Comparison of ENCODE assay signal across 18 cellular contexts in genomic region chr17:8300226-8300625, GRCh38. TPM values are rescaled to one million over a fixed set of nuclear protein-coding genes. Genes with fewer than 3 reads are reported as not detected.
DNase-seq lines count a peak whose midpoint lies in the region; ATAC-seq and TF ChIP-seq lines count a peak whose summit lies in the region.
"Had no signal": no experiment of that assay in that cellular context is flagged by ENCODE, and none has a peak within 500 bp of the region (broad histone marks: within the 10 kb centered on the region; RNA-seq: fewer than 3 reads in every experiment).

No MANE protein-coding gene starts in this region.

- TF ChIP-seq CTCF in PC-3 (conservative IDR thresholded peaks at IDR 0.05; ENCODE audit: low read depth, low read length) (no peak), type B pancreatic cell (conservative IDR thresholded peaks at IDR 0.05) (no peak)

- H3K4me3 ChIP-seq in PC-3 (ENCODE audit: low read length), result no peak overlapping the region

- no peaks in the 10 kb centered on the region for H3K9me2 ChIP-seq in PC-3 (replicated peaks; ENCODE audit: low read length)

- no peak for DNase-seq in stimulated activated naive CD8-positive, alpha-beta T cell treated with anti-CD3 and anti-CD28 coated beads, Interleukin-15, amount 100 ng/mL, for 72 hours
- no peak for DNase-seq in stimulated activated naive CD8-positive, alpha-beta T cell treated with anti-CD3 and anti-CD28 coated beads, Interleukin-15, Interleukin-2, amounts not matched to agents 100 U/mL and 50 U/mL, for 24 hours
- DNase-seq in PC-3 (no peak), immature natural killer cell (no peak), type B pancreatic cell (ENCODE audit: extremely low spot score, unreplicated experiment) (no peak), NCI-H510A (lab: John Stamatoyannopoulos, UW) (no peak)
- DNase-seq in activated T-cell treated with anti-CD3 and anti-CD28 coated beads, Interleukin-2, amount 50 U/mL, for 4 hours, result no peak
- no peak for DNase-seq in stimulated activated CD4-positive, alpha-beta T cell treated with anti-CD3 and anti-CD28 coated beads, Interleukin-1b, Interleukin-23, amount 100 ng/mL, for 48 hours

- CTCF ChIA-PET in PC-3 (lab: Charles Lee), result interaction anchor here (0.6 to 1.1 kb wide), 4 partner anchors 12 to 486 kb away, joined by 3 to 4 read pairs (median 4); partner anchors contain the start of gene RANGRF

- no peaks in the 10 kb centered on the region for H3K27me3 Mint-ChIP-seq in stimulated activated naive CD8-positive, alpha-beta T cell treated with anti-CD3 and anti-CD28 coated beads, Interleukin-15, amount 100 ng/mL, for 72 hours
- H3K27me3 Mint-ChIP-seq in immature natural killer cell (ENCODE audit: low read depth in 3 of 3) (peaks cover 0 to 8% (median 5%) of the 10 kb centered on the region in 3 donors), type B pancreatic cell (no peaks in the 10 kb centered on the region)
- H3K27me3 Mint-ChIP-seq in activated T-cell treated with anti-CD3 and anti-CD28 coated beads, Interleukin-2, amount 50 U/mL, for 4 hours (ENCODE audit: low read depth), result no peaks in the 10 kb centered on the region

- H4K20me1 ChIP-seq in PC-3 (ENCODE audit: low read length), result no peaks in the 10 kb centered on the region

- peak overlapping the region; percentile 24; the same call in 1 of the 2 replicates for H2AFZ ChIP-seq in PC-3 (ENCODE audit: low read length)

- H3F3A ChIP-seq in PC-3 (ENCODE audit: low read length, unreplicated experiment), result no peaks in the 10 kb centered on the region

- no peak overlapping the region for H3K27ac ChIP-seq in PC-3 (ENCODE audit: low read length)

- H3K36me3 Mint-ChIP-seq in immature natural killer cell, result no peaks in the 10 kb centered on the region
- no peaks in the 10 kb centered on the region for H3K36me3 Mint-ChIP-seq in type B pancreatic cell
- no peaks in the 10 kb centered on the region for H3K36me3 Mint-ChIP-seq in activated T-cell treated with anti-CD3 and anti-CD28 coated beads, Interleukin-2, amount 50 U/mL, for 4 hours (ENCODE audit: insufficient read depth)

- H3K36me3 ChIP-seq in PC-3 (ENCODE audit: low read depth, low read length), result no peaks in the 10 kb centered on the region

- H3K9me3 ChIP-seq in PC-3 (ENCODE audit: low read length), result no peaks in the 10 kb centered on the region
- H3K9me3 ChIP-seq: Caco-2 had no signal

- H3K4me2 ChIP-seq in PC-3 (ENCODE audit: low read length), result no peak overlapping the region

- peak; percentile 1 for ATAC-seq in stimulated activated naive CD8-positive, alpha-beta T cell treated with anti-CD3 and anti-CD28 coated beads, Interleukin-15, amount 100 ng/mL, for 72 hours
- ATAC-seq in stimulated activated naive CD8-positive, alpha-beta T cell treated with anti-CD3 and anti-CD28 coated beads, Interleukin-15, Interleukin-2, amounts not matched to agents 100 U/mL and 50 U/mL, for 24 hours, result no peak
- ATAC-seq in PC-3, result no peak
- no peak for ATAC-seq in activated T-cell treated with anti-CD3 and anti-CD28 coated beads, Interleukin-2, amount 50 U/mL, for 4 hours

- H3K9ac ChIP-seq in PC-3 (ENCODE audit: low read length), result no peak overlapping the region

- peaks cover 25% of the 10 kb centered on the region for H3K4me1 Mint-ChIP-seq in stimulated activated naive CD8-positive, alpha-beta T cell treated with anti-CD3 and anti-CD28 coated beads, Interleukin-15, amount 100 ng/mL, for 72 hours
- H3K4me1 Mint-ChIP-seq in immature natural killer cell, result peaks cover 12 to 14% of the 10 kb centered on the region in 2 donors
- H3K4me1 Mint-ChIP-seq in type B pancreatic cell (ENCODE audit: unreplicated experiment), result peaks cover 13% of the 10 kb centered on the region
- peaks cover 8% of the 10 kb centered on the region for H3K4me1 Mint-ChIP-seq in activated T-cell treated with anti-CD3 and anti-CD28 coated beads, Interleukin-2, amount 50 U/mL, for 4 hours (ENCODE audit: low read depth)

- no peaks in the 10 kb centered on the region for H3K9me3 Mint-ChIP-seq in stimulated activated naive CD8-positive, alpha-beta T cell treated with anti-CD3 and anti-CD28 coated beads, Interleukin-15, amount 100 ng/mL, for 72 hours
- H3K9me3 Mint-ChIP-seq in immature natural killer cell, result no peaks in the 10 kb centered on the region
- H3K9me3 Mint-ChIP-seq in type B pancreatic cell, result no peaks in the 10 kb centered on the region
- no peaks in the 10 kb centered on the region for H3K9me3 Mint-ChIP-seq in activated T-cell treated with anti-CD3 and anti-CD28 coated beads, Interleukin-2, amount 50 U/mL, for 4 hours
- H3K9me3 Mint-ChIP-seq: dendritic cell treated with granulocyte-macrophage colony-stimulating factor and Interleukin-4, amounts not matched to agents 40 ng/mL and 50 ng/mL, for 4 days had no signal

- H3K79me2 ChIP-seq in PC-3 (ENCODE audit: low read length), result no peaks in the 10 kb centered on the region

- POLR2A ChIA-PET in PC-3 (lab: Charles Lee; ENCODE audit: unreplicated experiment), result interaction anchor here (0.6 kb wide), 2 partner anchors 12 to 41 kb away, joined by 3 to 4 read pairs; partner anchors contain the start of gene RANGRF

- no peaks in the 10 kb centered on the region for H3K4me1 ChIP-seq in PC-3 (ENCODE audit: insufficient read depth, low read length)
- H3K4me1 ChIP-seq: Caco-2 had no signal

- intact Hi-C loops in PC-3 (cut with micrococcal nuclease), result no loop called here

- H3K4me3 Mint-ChIP-seq in stimulated activated naive CD8-positive, alpha-beta T cell treated with anti-CD3 and anti-CD28 coated beads, Interleukin-15, amount 100 ng/mL, for 72 hours, result no peak overlapping the region
- H3K4me3 Mint-ChIP-seq in immature natural killer cell (no peak overlapping the region), type B pancreatic cell (peak overlapping the region; percentile 12)
- no peak overlapping the region for H3K4me3 Mint-ChIP-seq in activated T-cell treated with anti-CD3 and anti-CD28 coated beads, Interleukin-2, amount 50 U/mL, for 4 hours
- H3K4me3 Mint-ChIP-seq: dendritic cell treated with granulocyte-macrophage colony-stimulating factor and Interleukin-4, amounts not matched to agents 40 ng/mL and 50 ng/mL, for 4 days had no signal

- no peaks in the 10 kb centered on the region for H3K27me3 ChIP-seq in PC-3 (ENCODE audit: low read length)

- BruUV-seq in PC-3 (replicated peaks; lab: Mats Ljungman, UMichigan), result no TSS peak

- peak overlapping the region in 1 of 2 donors; percentile 74 for H3K27ac Mint-ChIP-seq in stimulated activated naive CD8-positive, alpha-beta T cell treated with anti-CD3 and anti-CD28 coated beads, Interleukin-15, amount 100 ng/mL, for 72 hours
- H3K27ac Mint-ChIP-seq in immature natural killer cell, result peak overlapping the region in 5 of 6 donors; percentile 1 to 68 (median 45)
- H3K27ac Mint-ChIP-seq in type B pancreatic cell, result peak overlapping the region; percentile 19
- H3K27ac Mint-ChIP-seq: dendritic cell treated with granulocyte-macrophage colony-stimulating factor and Interleukin-4, amounts not matched to agents 40 ng/mL and 50 ng/mL, for 4 days had no signal

RNA-seq across cellular contexts. Expression of gene SLC25A35, which starts 5.0 kb away (rescaled TPM):
- total RNA-seq in PC-3 (2014; rRNA removed) (1.6 and 2.3 TPM in 2 replicates), type B pancreatic cell (ENCODE audit: low replicate concordance) (4.0 and 5.6 TPM in 2 replicates)
- polyA plus RNA-seq in immature natural killer cell, result 1 to 10 TPM in 2 of 3 donors, under 1 TPM in 1; 0.91 to 2.6 (median 2.0) TPM
- 1 to 10 TPM; 1.7 to 1.9 (median 1.7) TPM for total RNA-seq in activated T-cell treated with anti-CD3 and anti-CD28 coated beads, Interleukin-2, amount 50 U/mL, for 4 hours

RNA-seq across cellular contexts. Expression of gene ARHGEF15, which starts 9.8 kb away (rescaled TPM):
- total RNA-seq in PC-3 (2014; rRNA removed), result not detected in 2 replicates
- polyA plus RNA-seq in immature natural killer cell, result not detected
- 0.24 TPM in 1 of 2 replicates, not detected in the other for total RNA-seq in type B pancreatic cell (ENCODE audit: low replicate concordance)
- not detected for total RNA-seq in activated T-cell treated with anti-CD3 and anti-CD28 coated beads, Interleukin-2, amount 50 U/mL, for 4 hours
- total RNA-seq: bronchial epithelial cell, Caco-2 had no signal

RNA-seq across cellular contexts. Expression of gene RANGRF, which starts 11.8 kb away (rescaled TPM):
- 18.0 and 22.8 TPM in 2 replicates for total RNA-seq in PC-3 (2014; rRNA removed)
- polyA plus RNA-seq in immature natural killer cell, result 10 to 100 TPM; 94.7 to 99.7 (median 99.1) TPM
- 21.9 and 30.9 TPM in 2 replicates for total RNA-seq in type B pancreatic cell (ENCODE audit: low replicate concordance)
- total RNA-seq in activated T-cell treated with anti-CD3 and anti-CD28 coated beads, Interleukin-2, amount 50 U/mL, for 4 hours, result 10 to 100 TPM; 66.3 to 69.8 (median 67.6) TPM

RNA-seq across cellular contexts. Expression of gene ODF4, which starts 39.4 kb away (rescaled TPM):
- not detected in 2 replicates for total RNA-seq in PC-3 (2014; rRNA removed)
- polyA plus RNA-seq in immature natural killer cell, result not detected
- not detected in 2 replicates for total RNA-seq in type B pancreatic cell (ENCODE audit: low replicate concordance)
- total RNA-seq in activated T-cell treated with anti-CD3 and anti-CD28 coated beads, Interleukin-2, amount 50 U/mL, for 4 hours, result not detected
- total RNA-seq: bronchial epithelial cell, Caco-2, endothelial cell of umbilical vein, kidney epithelial cell, mesenteric fat pad, occipital lobe, right cardiac atrium, ureter had no signal
- polyA plus RNA-seq: adipose tissue, endothelial cell of umbilical vein, right cardiac atrium had no signal

RNA-seq across cellular contexts. Expression of gene PFAS, which starts 51.1 kb away (rescaled TPM):
- 29.0 and 59.6 TPM in 2 replicates for total RNA-seq in PC-3 (2014; rRNA removed)
- 10 to 100 TPM in 2 of 3 donors, 1 to 10 TPM in 1; 5.4 to 18.2 (median 14.4) TPM for polyA plus RNA-seq in immature natural killer cell
- 54.5 and 117 TPM in 2 replicates for total RNA-seq in type B pancreatic cell (ENCODE audit: low replicate concordance)
- 100 to 1,000 TPM; 222 to 271 (median 254) TPM for total RNA-seq in activated T-cell treated with anti-CD3 and anti-CD28 coated beads, Interleukin-2, amount 50 U/mL, for 4 hours
